1 cellular context compared by ENCODE assay signal in genomic region chr2:232884001-232884421, GRCh38.
A peak's percentile ranks its signal among the peaks of the same experiment; 100 is the strongest.
TF ChIP-seq lines count a peak whose summit lies in the region.

No MANE protein-coding gene starts in this region.

TF ChIP-seq in HepG2, 621 proteins besides CTCF, POLR2A, EP300 and RAD21 (continues in another document):
- no peak for TF ChIP-seq ZKSCAN5 (CRISPR knock-in tag; IDR thresholded peaks at IDR 0.05)
- no peak for TF ChIP-seq NONO (IDR thresholded peaks at IDR 0.05)
- 0 out of 2 replicates have a peak, but pooled peaks have one; percentile 49 for TF ChIP-seq NONO (CRISPR knock-in tag; conservative IDR thresholded peaks at IDR 0.05)
- no peak for TF ChIP-seq TFAP4 (IDR thresholded peaks at IDR 0.05; ENCODE audit: borderline replicate concordance, low read depth)
- TF ChIP-seq POLR2G (IDR thresholded peaks at IDR 0.05; ENCODE audit: low read depth, low read length): peak; percentile 27
- no peak for TF ChIP-seq TRAFD1 (CRISPR knock-in tag; IDR thresholded peaks at IDR 0.05; ENCODE audit: borderline replicate concordance)
- TF ChIP-seq NR1H2 (CRISPR knock-in tag; IDR thresholded peaks at IDR 0.05; ENCODE audit: borderline replicate concordance, low read depth): no peak
- TF ChIP-seq RORA (CRISPR knock-in tag; IDR thresholded peaks at IDR 0.05): no peak
- TF ChIP-seq ZNF589 (CRISPR knock-in tag; conservative IDR thresholded peaks at IDR 0.05): 0 out of 2 replicates have a peak, but pooled peaks have one; percentile 30
- no peak for TF ChIP-seq STAT5B (CRISPR knock-in tag; IDR thresholded peaks at IDR 0.05)
- TF ChIP-seq KLF12 (CRISPR knock-in tag; IDR thresholded peaks at IDR 0.05; ENCODE audit: borderline replicate concordance): no peak
- no peak for TF ChIP-seq RFX5 (IDR thresholded peaks at IDR 0.05; ENCODE audit: low read depth, low read length)
- no peak for TF ChIP-seq JDP2 (CRISPR knock-in tag; IDR thresholded peaks at IDR 0.05; ENCODE audit: borderline replicate concordance)
- peak; percentile 17; the same call in 1 of the 2 replicates for TF ChIP-seq POLR2AphosphoS2 (IDR thresholded peaks at IDR 0.05; ENCODE audit: low read depth, low read length)
- TF ChIP-seq ZBTB37 (CRISPR knock-in tag; IDR thresholded peaks at IDR 0.05): no peak
- TF ChIP-seq MNT (IDR thresholded peaks at IDR 0.05): peak; percentile 27; the same call in 1 of the 2 replicates
- 0 out of 2 replicates have a peak, but pooled peaks have one; percentile 6 for TF ChIP-seq SSRP1 (CRISPR knock-in tag; IDR thresholded peaks at IDR 0.05)
- no peak for TF ChIP-seq ARID5B (CRISPR knock-in tag; IDR thresholded peaks at IDR 0.05)
- no peak for TF ChIP-seq ZBTB3 (CRISPR knock-in tag; IDR thresholded peaks at IDR 0.05; ENCODE audit: borderline replicate concordance, low read depth)
- TF ChIP-seq MIXL1 (CRISPR knock-in tag; IDR thresholded peaks at IDR 0.05): no peak
- TF ChIP-seq ARNTL (CRISPR knock-in tag; IDR thresholded peaks at IDR 0.05): no peak
- TF ChIP-seq ZNF558 (CRISPR knock-in tag; IDR thresholded peaks at IDR 0.05; ENCODE audit: borderline replicate concordance): no peak
- no peak for TF ChIP-seq IKZF5 (CRISPR knock-in tag; IDR thresholded peaks at IDR 0.05)
- TF ChIP-seq SYNCRIP (IDR thresholded peaks at IDR 0.05; ENCODE audit: insufficient read depth, low read depth, low read length): no peak
- no peak for TF ChIP-seq TRIM22 (IDR thresholded peaks at IDR 0.05)
- TF ChIP-seq ZNF572 (CRISPR knock-in tag; IDR thresholded peaks at IDR 0.05): no peak
- no peak for TF ChIP-seq ZNF354B (CRISPR knock-in tag; IDR thresholded peaks at IDR 0.05)
- TF ChIP-seq ZNF280B (CRISPR knock-in tag; IDR thresholded peaks at IDR 0.05; ENCODE audit: borderline replicate concordance): no peak
- no peak for TF ChIP-seq PBX2 (CRISPR knock-in tag; IDR thresholded peaks at IDR 0.05)
- no peak for TF ChIP-seq NFAT5 (CRISPR knock-in tag; IDR thresholded peaks at IDR 0.05)
- TF ChIP-seq AGO1 (IDR thresholded peaks at IDR 0.05; ENCODE audit: low read depth, low read length, poor library complexity, severe bottlenecking): peak; percentile 85
- no peak for TF ChIP-seq CENPT (CRISPR knock-in tag; IDR thresholded peaks at IDR 0.05; ENCODE audit: low read depth)
- 0 out of 2 replicates have a peak, but pooled peaks have one; percentile 59 for TF ChIP-seq HNRNPL (IDR thresholded peaks at IDR 0.05; ENCODE audit: low read depth, low read length)
- peak; percentile 73; the same call in 1 of the 2 replicates for TF ChIP-seq ZC3H13 (CRISPR knock-in tag; IDR thresholded peaks at IDR 0.05)
- TF ChIP-seq REL (CRISPR knock-in tag; conservative IDR thresholded peaks at IDR 0.05): 0 out of 2 replicates have a peak, but pooled peaks have one; percentile 21
- no peak for TF ChIP-seq ZMYM3 (CRISPR knock-in tag; IDR thresholded peaks at IDR 0.05)
- TF ChIP-seq ZNF274 (CRISPR knock-in tag; IDR thresholded peaks at IDR 0.05): no peak
- TF ChIP-seq LBX2 (CRISPR knock-in tag; IDR thresholded peaks at IDR 0.05; ENCODE audit: borderline replicate concordance): no peak
- peak; percentile 9 for TF ChIP-seq RBM22 (optimal IDR thresholded peaks at IDR 0.05; ENCODE audit: low read length)
- no peak for TF ChIP-seq ZNF7 (CRISPR knock-in tag; IDR thresholded peaks at IDR 0.05)
- peak; percentile 35; the same call in 1 of the 2 replicates for TF ChIP-seq CHD2 (IDR thresholded peaks at IDR 0.05; ENCODE audit: low read depth, low read length)
